8 cellular contexts compared by ENCODE assay signal in genomic region chr4:6909970-6910339, GRCh38. TPM values are rescaled to one million over a fixed set of nuclear protein-coding genes. Genes with fewer than 3 reads are reported as not detected.
DNase-seq lines count a peak whose midpoint lies in the region; ATAC-seq and TF ChIP-seq lines count a peak whose summit lies in the region.

No MANE protein-coding gene starts in this region.

- intact Hi-C loops in spleen (cut with DNase I; ENCODE audit: low total_unique reads): no loop called here

- H3K4me3 ChIP-seq in hepatocyte: peak overlapping the region; percentile 99
- H3K4me3 ChIP-seq in spleen: peak overlapping the region; percentile 59 to 84 (median 67)

- H3K27me3 ChIP-seq in hepatocyte (no peaks in the 10 kb centered on the region), spleen (replicated peaks in 1 of 7) (peaks cover 0 to 10% (median 0%) of the 10 kb centered on the region in 7 donors)

- peaks cover 49% of the 10 kb centered on the region for H3K79me2 ChIP-seq in hepatocyte

- H3K36me3 ChIP-seq in hepatocyte (replicated peaks; ENCODE audit: insufficient read depth, low read depth): no peaks in the 10 kb centered on the region
- no peaks in the 10 kb centered on the region for H3K36me3 ChIP-seq in spleen

- peaks cover 6% of the 10 kb centered on the region for H4K20me1 ChIP-seq in hepatocyte (ENCODE audit: insufficient read depth, poor library complexity, severe bottlenecking)

- H3K9me2 ChIP-seq in hepatocyte (replicated peaks; ENCODE audit: insufficient read depth): no peaks in the 10 kb centered on the region

- H3K27ac ChIP-seq in hepatocyte (peak overlapping the region; percentile 100), spleen (peak overlapping the region; percentile 98 to 100 (median 99))

- peak overlapping the region; percentile 100 for H3K4me2 ChIP-seq in hepatocyte

- H3K4me1 ChIP-seq in hepatocyte (ENCODE audit: insufficient read depth): peaks cover 38% of the 10 kb centered on the region
- H3K4me1 ChIP-seq in spleen: peaks cover 32 to 78% (median 63%) of the 10 kb centered on the region in 6 donors

- TF ChIP-seq POLR2A in spleen (IDR thresholded peaks at IDR 0.05): no peak

- no peak overlapping the region for H2AFZ ChIP-seq in hepatocyte

- no CpG with 5 or more reads among the region's 58 CpGs for WGBS in hepatocyte (ENCODE audit: low lambda C conversion rate, missing lambda C conversion rate)
- WGBS in spleen, 5 donors: 0 to 2% (median 1%) methylated on average over 11 to 58 of the region's 58 CpGs

- no peaks in the 10 kb centered on the region for H3K9me3 ChIP-seq in hepatocyte (ENCODE audit: low read depth)
- no peaks in the 10 kb centered on the region for H3K9me3 ChIP-seq in spleen

- DNase-seq in COLO668 (lab: John Stamatoyannopoulos, UW; ENCODE audit: unreplicated experiment) (peak; percentile 81), activated gamma-delta T cell treated with Interleukin-2 at 50 U/mL for 16 hours (peak; percentile 14), hepatocyte (ENCODE audit: low spot score) (peak; percentile 78), spleen (peak; percentile 93), NCI-H187 (lab: John Stamatoyannopoulos, UW) (no peak), NCI-H2171 treated with DMSO at 0.1 percent for 48 hours (lab: John Stamatoyannopoulos, UW) (no peak)

- TF ChIP-seq CTCF in hepatocyte (IDR thresholded peaks at IDR 0.05; ENCODE audit: poor library complexity) (no peak), spleen (IDR thresholded peaks at IDR 0.05 in 8 of 11, conservative IDR thresholded peaks at IDR 0.05 in 3 of 11) (no peak)

- peak; percentile 23 for ATAC-seq in GM21360 (IDR thresholded peaks at IDR 0.05; ENCODE audit: unreplicated experiment)
- ATAC-seq in HG03565 (IDR thresholded peaks at IDR 0.05; ENCODE audit: unreplicated experiment): peak; percentile 21

RNA-seq across cellular contexts. Expression of gene TBC1D14, which starts 0.3 kb away (rescaled TPM):
- total RNA-seq in hepatocyte (46.1 and 50.8 TPM in 2 replicates), spleen (100 to 1,000 TPM in 1 of 7 donors, 10 to 100 TPM in 6; 45.7 to 114 (median 79.2) TPM)
- polyA plus RNA-seq in hepatocyte (26.5 and 33.6 TPM in 2 replicates), spleen (10 to 100 TPM; 13.7 to 24.0 (median 18.2) TPM)

Comparison
In these comparisons a context has a peak if more than half of its experiments do, and no peak if none do; other contexts are left out.
1. DNase-seq: peak in COLO668 (single experiment), activated gamma-delta T cell treated with Interleukin-2 at 50 U/mL for 16 hours (single experiment), hepatocyte (single experiment) and spleen (single experiment); none in NCI-H187 (0 of 2) and NCI-H2171 treated with DMSO at 0.1 percent for 48 hours (single experiment).